In genomic region chr10:27319752-27320561, GRCh38 we compare ENCODE assay signal across 8 cellular contexts.
A peak's percentile ranks its signal among the peaks of the same experiment; 100 is the strongest.
DNase-seq lines count a peak whose midpoint lies in the region; ATAC-seq and TF ChIP-seq lines count a peak whose summit lies in the region.

No MANE protein-coding gene starts in this region.

- TF ChIP-seq CTCF in dorsolateral prefrontal cortex (IDR thresholded peaks at IDR 0.05 in 54 of 56, conservative IDR thresholded peaks at IDR 0.05 in 2 of 56; ENCODE audit: low read depth in 1 of 56, partially characterized antibody in 56 of 56) (no peak), lower leg skin (IDR thresholded peaks at IDR 0.05) (no peak), mesothelial cell of epicardium (IDR thresholded peaks at IDR 0.05; ENCODE audit: unreplicated experiment) (no peak)

- ATAC-seq in GM18505 (IDR thresholded peaks at IDR 0.05; ENCODE audit: unreplicated experiment) (peak; percentile 86), HG02798 (IDR thresholded peaks at IDR 0.05; ENCODE audit: poor library complexity, unreplicated experiment) (peak; percentile 58), HG02571 (IDR thresholded peaks at IDR 0.05; ENCODE audit: unreplicated experiment) (no peak)
- peak; percentile 85 for ATAC-seq in stimulated activated memory B cell treated with anti-CD40 and anti-IgM and Interleukin-4, amounts not matched to agents 10 μg/mL and 1 μg/mL and 100 μg/mL, for 72 hours

- peaks cover 0 to 26% (median 0%) of the 10 kb centered on the region in 45 donors for H3K27me3 ChIP-seq in dorsolateral prefrontal cortex

- H3K4me3 Mint-ChIP-seq in stimulated activated memory B cell treated with anti-CD40 and anti-IgM and Interleukin-4, amounts not matched to agents 10 μg/mL and 1 μg/mL and 100 μg/mL, for 72 hours = peak overlapping the region; percentile 79
- no peak overlapping the region for H3K4me3 Mint-ChIP-seq in mesothelial cell of epicardium

- H3K27ac ChIP-seq in dorsolateral prefrontal cortex = peak overlapping the region in 8 of 59 donors; percentile 2 to 62 (median 34)

- H3K4me3 ChIP-seq in dorsolateral prefrontal cortex (peak overlapping the region in 58 of 59 donors; percentile 6 to 66 (median 47)), lower leg skin (ENCODE audit: low read depth, poor library complexity, severe bottlenecking) (no peak overlapping the region)

- H3K36me3 Mint-ChIP-seq in stimulated activated memory B cell treated with anti-CD40 and anti-IgM and Interleukin-4, amounts not matched to agents 10 μg/mL and 1 μg/mL and 100 μg/mL, for 72 hours = no peaks in the 10 kb centered on the region
- H3K36me3 Mint-ChIP-seq in mesothelial cell of epicardium = no peaks in the 10 kb centered on the region

- H3K9me3 Mint-ChIP-seq in stimulated activated memory B cell treated with anti-CD40 and anti-IgM and Interleukin-4, amounts not matched to agents 10 μg/mL and 1 μg/mL and 100 μg/mL, for 72 hours = no peaks in the 10 kb centered on the region
- H3K9me3 Mint-ChIP-seq in mesothelial cell of epicardium = no peaks in the 10 kb centered on the region

- TF ChIP-seq POLR2A in GM18505 (IDR thresholded peaks at IDR 0.05; ENCODE audit: borderline replicate concordance, extremely low read depth, insufficient read depth, insufficient read length) (no peak), lower leg skin (IDR thresholded peaks at IDR 0.05) (no peak)

- peaks cover 13% of the 10 kb centered on the region for H3K27me3 Mint-ChIP-seq in stimulated activated memory B cell treated with anti-CD40 and anti-IgM and Interleukin-4, amounts not matched to agents 10 μg/mL and 1 μg/mL and 100 μg/mL, for 72 hours
- H3K27me3 Mint-ChIP-seq in mesothelial cell of epicardium (ENCODE audit: low read depth) = peaks cover 6% of the 10 kb centered on the region

- 15 to 21% methylated on average over 42 to 48 of the region's 48 CpGs for WGBS in lower leg skin, 2 donors

- intact Hi-C loops in dorsolateral prefrontal cortex (cut with DNase I) (no loop called here), lower leg skin (cut with DNase I; ENCODE audit: low total_unique reads) (loop anchor here (5.0 kb wide), 1 partner anchor 693 kb away; no protein-coding TSS in a partner anchor)

- DNase-seq in SIG-M5 (lab: John Stamatoyannopoulos, UW) = peak; percentile 1
- peak in 6 of 10 donors; percentile 23 to 52 (median 42) for DNase-seq in dorsolateral prefrontal cortex
- peak; percentile 66 to 92 for DNase-seq in lower leg skin (ENCODE audit: low spot score in 2 of 2)
- no peak for DNase-seq in mesothelial cell of epicardium (ENCODE audit: low spot score in 2 of 2, unreplicated experiment in 2 of 2)

- H3K4me1 Mint-ChIP-seq in stimulated activated memory B cell treated with anti-CD40 and anti-IgM and Interleukin-4, amounts not matched to agents 10 μg/mL and 1 μg/mL and 100 μg/mL, for 72 hours = peaks cover 15% of the 10 kb centered on the region
- no peaks in the 10 kb centered on the region for H3K4me1 Mint-ChIP-seq in mesothelial cell of epicardium

- H3K27ac Mint-ChIP-seq in stimulated activated memory B cell treated with anti-CD40 and anti-IgM and Interleukin-4, amounts not matched to agents 10 μg/mL and 1 μg/mL and 100 μg/mL, for 72 hours = peak overlapping the region; percentile 51
- no peak overlapping the region for H3K27ac Mint-ChIP-seq in mesothelial cell of epicardium

Comparison
In these comparisons a context has a peak if more than half of its experiments do, and no peak if none do; other contexts are left out.
1. DNase-seq: peak in SIG-M5 (single experiment), dorsolateral prefrontal cortex (6 of 10) and lower leg skin (2 of 2); none in mesothelial cell of epicardium (0 of 2).